In the genomic region with DNA sequence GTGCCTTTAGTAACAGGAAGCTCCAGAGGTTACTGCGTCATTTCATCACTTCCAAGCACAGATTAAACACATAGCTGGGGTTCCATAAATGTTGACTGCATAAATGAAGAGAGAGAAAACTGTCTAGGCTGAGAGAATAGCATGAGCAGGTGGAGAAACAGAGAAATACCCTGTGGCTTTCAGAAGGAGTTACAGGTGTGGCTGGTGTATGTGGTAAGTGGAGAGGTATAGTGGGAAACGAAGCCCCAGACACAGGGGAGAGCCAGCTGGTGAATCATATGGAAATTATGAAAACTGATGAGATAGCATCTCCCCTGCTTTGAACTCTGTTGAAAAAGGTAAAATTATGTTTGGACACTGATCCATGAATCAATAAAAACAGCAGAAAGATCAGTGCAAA, we compare ENCODE assay signal across 19 cellular contexts.
A peak's percentile ranks its signal among the peaks of the same experiment; 100 is the strongest.
DNase-seq lines count a peak whose midpoint lies in the region; ATAC-seq and TF ChIP-seq lines count a peak whose summit lies in the region.
"Had no signal": no experiment of that assay in that cellular context is flagged by ENCODE, and none has a peak within 500 bp of the region (broad histone marks: within the 10 kb centered on the region; RNA-seq: fewer than 3 reads in every experiment).

No MANE protein-coding gene starts in this region.

- in situ Hi-C loops in gastrocnemius medialis (cut with MboI; ENCODE audit: low sequenced_read_pairs in 4 of 4), result no loop called here

- H3K9me3 ChIP-seq in gastrocnemius medialis, result no peaks in the 10 kb centered on the region
- H3K9me3 ChIP-seq: Caco-2 had no signal

- TF ChIP-seq POLR2A in gastrocnemius medialis (IDR thresholded peaks at IDR 0.05), result no peak

- no peak overlapping the region for H3K27ac ChIP-seq in gastrocnemius medialis
- H3K27ac ChIP-seq: 22Rv1, C4-2B had no signal

- no peak overlapping the region for H3K4me3 ChIP-seq in gastrocnemius medialis

- H3K4me1 ChIP-seq in gastrocnemius medialis, result peaks cover 0 to 5% of the 10 kb centered on the region in 2 donors
- H3K4me1 ChIP-seq: Caco-2 had no signal

- DNase-seq in DMS153 (lab: John Stamatoyannopoulos, UW), result peak; percentile 15
- DNase-seq in DMS153 treated with DMSO at 0.1 percent for 48 hours (lab: John Stamatoyannopoulos, UW; ENCODE audit: unreplicated experiment), result no peak
- DNase-seq in NCI-H510A treated with DMSO at 0.1 percent for 48 hours (lab: John Stamatoyannopoulos, UW), result peak; percentile 21
- DNase-seq in NCI-H510A (lab: John Stamatoyannopoulos, UW), result no peak
- peak; percentile 3 for DNase-seq in NCI-H748 treated with DMSO at 0.1 percent for 48 hours (lab: John Stamatoyannopoulos, UW)
- DNase-seq in gastrocnemius medialis, result no peak
- no peak for DNase-seq in NCI-H446 treated with DMSO at 0.1 percent for 48 hours (lab: John Stamatoyannopoulos, UW)
- DNase-seq: Caco-2; CD8-positive, alpha-beta T cell; Karpas-422; NCI-H1694; NCI-H2081; NCI-H524 treated with DMSO at 0.1 percent for 48 hours; NK-92 treated with Interleukin-12 subunit alpha and Interleukin-12 subunit beta, amount 100 ng/mL, for 24 hours; Right ventricle myocardium superior; RPMI8226 had no signal

- ATAC-seq in gastrocnemius medialis (no peak), GM19463 (IDR thresholded peaks at IDR 0.05; ENCODE audit: unreplicated experiment) (no peak)
- ATAC-seq: CD8-positive, alpha-beta T cell had no signal

- TF ChIP-seq CTCF in gastrocnemius medialis (IDR thresholded peaks at IDR 0.05 in 4 of 5, conservative IDR thresholded peaks at IDR 0.05 in 1 of 5), result no peak

- intact Hi-C loops in gastrocnemius medialis (cut with DNase I; ENCODE audit: low total_unique reads), result no loop called here

- no peaks in the 10 kb centered on the region for H3K27me3 ChIP-seq in gastrocnemius medialis

- no peaks in the 10 kb centered on the region for H3K36me3 ChIP-seq in gastrocnemius medialis

Comparison
In these comparisons a context has a peak if more than half of its experiments do, and no peak if none do; other contexts are left out.
1. DNase-seq: peak in DMS153 (single experiment), NCI-H510A treated with DMSO at 0.1 percent for 48 hours (single experiment) and NCI-H748 treated with DMSO at 0.1 percent for 48 hours (single experiment); none in DMS153 treated with DMSO at 0.1 percent for 48 hours (single experiment), NCI-H510A (single experiment), gastrocnemius medialis (0 of 2) and NCI-H446 treated with DMSO at 0.1 percent for 48 hours (single experiment).